1 cellular context compared by ENCODE assay signal in genomic region chr2:44951124-44951523, GRCh38.
TF ChIP-seq lines count a peak whose summit lies in the region.

No MANE protein-coding gene starts in this region.

TF ChIP-seq in HepG2, 621 proteins besides CTCF, POLR2A, EP300 and RAD21 (continued from another document):
- TF ChIP-seq ELK4 (CRISPR knock-in tag; IDR thresholded peaks at IDR 0.05; ENCODE audit: borderline replicate concordance) (no peak), DRAP1 (CRISPR knock-in tag; IDR thresholded peaks at IDR 0.05) (no peak), ZNF205 (CRISPR knock-in tag; IDR thresholded peaks at IDR 0.05) (no peak), ZBTB40 (IDR thresholded peaks at IDR 0.05) (no peak), ZBTB40 (CRISPR knock-in tag; IDR thresholded peaks at IDR 0.05) (no peak), RFX3 (CRISPR knock-in tag; IDR thresholded peaks at IDR 0.05) (no peak)
